ENCODE assay signal across 1 cellular context in the genomic region with DNA sequence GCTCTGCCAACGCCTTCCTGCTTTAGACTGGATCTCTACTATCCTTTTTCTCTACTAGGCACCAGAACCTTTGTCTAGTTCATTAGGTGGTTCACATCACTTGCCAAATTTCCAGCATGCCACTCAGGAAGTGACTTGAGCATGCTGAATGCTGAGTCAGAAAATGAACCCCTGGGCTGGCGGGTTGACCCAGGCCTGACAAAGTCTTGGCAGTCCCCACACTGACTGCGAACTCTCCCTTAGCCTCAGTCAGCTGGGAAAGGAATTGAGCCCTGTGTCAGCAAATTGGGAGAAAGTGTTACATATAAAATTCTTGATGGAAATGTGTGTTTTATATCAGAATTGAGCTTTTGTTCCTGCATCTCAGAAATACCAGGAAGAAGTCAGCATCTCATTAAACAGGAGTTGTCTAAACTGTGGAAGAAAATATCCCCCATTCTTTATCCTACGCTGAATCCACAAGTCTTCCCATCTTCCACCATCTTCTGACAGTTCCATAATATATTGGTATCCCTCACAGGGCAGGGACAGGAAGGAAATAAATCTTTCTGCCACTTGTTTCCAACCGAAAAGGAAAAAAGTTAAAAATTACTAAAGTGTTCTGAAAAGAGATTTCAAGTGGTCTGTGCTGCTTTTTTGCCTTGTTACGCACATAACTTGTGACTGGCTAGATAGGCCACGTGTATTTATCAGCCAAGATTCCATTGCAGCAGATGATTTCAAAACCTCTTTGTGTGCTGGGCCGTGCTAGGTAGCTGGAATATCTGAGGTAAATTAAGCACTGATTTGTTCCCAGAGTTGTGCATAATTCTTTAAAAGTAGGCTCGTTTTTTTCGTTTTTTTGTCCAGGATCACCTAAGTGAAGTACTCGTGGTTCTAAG.
TF ChIP-seq lines count a peak whose summit lies in the region.

No MANE protein-coding gene starts in this region.

TF ChIP-seq in endothelial cell of umbilical vein, 7 proteins besides CTCF, POLR2A, EP300 and RAD21 (continued from another document):
- no peak for TF ChIP-seq EZH2 (IDR thresholded peaks at IDR 0.05; ENCODE audit: borderline replicate concordance, low read depth, low read length, severe bottlenecking)
- TF ChIP-seq MYC (IDR thresholded peaks at IDR 0.05; ENCODE audit: low read depth, low read length): no peak
- TF ChIP-seq FOS (IDR thresholded peaks at IDR 0.05; ENCODE audit: borderline replicate concordance, insufficient read depth, low read length): no peak
- TF ChIP-seq POLR2AphosphoS5 (IDR thresholded peaks at IDR 0.05; ENCODE audit: insufficient read depth, low read depth, low read length): no peak
TF ChIP-seq in endothelial cell of umbilical vein: peak in this region for 0.
